1 cellular context compared by ENCODE assay signal in the genomic region with DNA sequence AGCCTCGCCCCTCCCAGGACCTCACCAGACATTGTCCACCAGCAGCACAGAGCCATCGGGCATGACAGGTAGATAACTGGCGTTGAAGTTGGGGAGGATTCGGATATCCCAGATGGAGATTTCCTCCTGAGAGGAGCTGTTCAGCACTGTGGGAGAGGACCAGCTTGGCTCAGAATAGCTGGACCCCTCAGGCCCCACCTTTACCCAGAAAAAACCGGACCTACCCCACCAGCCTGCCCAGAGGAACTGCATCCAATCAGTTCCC.
TF ChIP-seq lines count a peak whose summit lies in the region.

No MANE protein-coding gene starts in this region.

TF ChIP-seq in GM12878, 131 proteins besides CTCF, POLR2A, EP300 and RAD21 (continued from another document):
- TF ChIP-seq, protein P1, sequence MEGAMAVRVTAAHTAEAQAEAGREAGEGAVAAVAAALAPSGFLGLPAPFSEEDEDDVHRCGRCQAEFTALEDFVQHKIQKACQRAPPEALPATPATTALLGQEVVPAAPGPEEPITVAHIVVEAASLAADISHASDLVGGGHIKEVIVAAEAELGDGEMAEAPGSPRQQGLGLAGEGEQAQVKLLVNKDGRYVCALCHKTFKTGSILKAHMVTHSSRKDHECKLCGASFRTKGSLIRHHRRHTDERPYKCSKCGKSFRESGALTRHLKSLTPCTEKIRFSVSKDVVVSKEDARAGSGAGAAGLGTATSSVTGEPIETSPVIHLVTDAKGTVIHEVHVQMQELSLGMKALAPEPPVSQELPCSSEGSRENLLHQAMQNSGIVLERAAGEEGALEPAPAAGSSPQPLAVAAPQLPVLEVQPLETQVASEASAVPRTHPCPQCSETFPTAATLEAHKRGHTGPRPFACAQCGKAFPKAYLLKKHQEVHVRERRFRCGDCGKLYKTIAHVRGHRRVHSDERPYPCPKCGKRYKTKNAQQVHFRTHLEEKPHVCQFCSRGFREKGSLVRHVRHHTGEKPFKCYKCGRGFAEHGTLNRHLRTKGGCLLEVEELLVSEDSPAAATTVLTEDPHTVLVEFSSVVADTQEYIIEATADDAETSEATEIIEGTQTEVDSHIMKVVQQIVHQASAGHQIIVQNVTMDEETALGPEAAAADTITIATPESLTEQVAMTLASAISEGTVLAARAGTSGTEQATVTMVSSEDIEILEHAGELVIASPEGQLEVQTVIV (IDR thresholded peaks at IDR 0.05; ENCODE audit: borderline replicate concordance, partially characterized antibody), result no peak
- no peak for TF ChIP-seq CHD4 (IDR thresholded peaks at IDR 0.05)
